8 cellular contexts compared by ENCODE assay signal in genomic region chr6:122869437-122870024, GRCh38.
DNase-seq lines count a peak whose midpoint lies in the region; ATAC-seq and TF ChIP-seq lines count a peak whose summit lies in the region.

No MANE protein-coding gene starts in this region.

- H3K4me3 ChIP-seq in A673 (ENCODE audit: low read depth, low read length, poor library complexity, severe bottlenecking) (no peak overlapping the region), foreskin fibroblast (ENCODE audit: low read depth in 1 of 2, low read length in 2 of 2) (no peak overlapping the region), psoas muscle (no peak overlapping the region)

- H3K27ac ChIP-seq in A673 (ENCODE audit: low read depth, low read length, poor library complexity, severe bottlenecking) (peak overlapping the region; percentile 59), psoas muscle (no peak overlapping the region)

- H3K9me3 ChIP-seq in A673 (ENCODE audit: low read depth, low read length, poor library complexity, severe bottlenecking) (no peaks in the 10 kb centered on the region), psoas muscle (no peaks in the 10 kb centered on the region)

- POLR2A ChIA-PET in A673 (lab: Charles Lee; ENCODE audit: low non-redundant PET): interaction anchor here (1.1 kb wide), 1 partner anchor 353 kb away, joined by 3 read pairs; no protein-coding TSS in a partner anchor

- DNase-seq in A673 (ENCODE audit: low spot score): peak; percentile 91
- DNase-seq in GM13976 (ENCODE audit: low spot score): peak; percentile 52
- DNase-seq in NCI-H1417 (lab: John Stamatoyannopoulos, UW): peak; percentile 59 to 87 (median 65)
- DNase-seq in SK-N-DZ (ENCODE audit: low spot score): peak; percentile 70
- peak; percentile 28 to 42 for DNase-seq in foreskin fibroblast
- DNase-seq in psoas muscle: no peak
- DNase-seq in GOT3 (lab: John Stamatoyannopoulos, UW): no peak

- TF ChIP-seq CTCF in A673 (conservative IDR thresholded peaks at IDR 0.05; ENCODE audit: low read depth, low read length): peak; percentile 87
- TF ChIP-seq CTCF in GM13976 (IDR thresholded peaks at IDR 0.05; ENCODE audit: borderline replicate concordance, control extremely low read depth, extremely low read depth, insufficient read depth, missing control alignments): peak; percentile 51
- TF ChIP-seq CTCF in foreskin fibroblast (IDR thresholded peaks at IDR 0.05; ENCODE audit: low read depth, low read length): peak; percentile 60
- TF ChIP-seq CTCF in psoas muscle (IDR thresholded peaks at IDR 0.05): peak; percentile 77

- CTCF ChIA-PET in A673 (lab: Charles Lee): interaction anchor here (0.5 to 2.1 kb wide), 16 partner anchors 10 to 1929 kb away, joined by 3 to 28 read pairs (median 4); no protein-coding TSS in a partner anchor

- H3K4me1 ChIP-seq in A673 (ENCODE audit: insufficient read depth, low read length, poor library complexity, severe bottlenecking) (peaks cover 54% of the 10 kb centered on the region), psoas muscle (no peaks in the 10 kb centered on the region)

- intact Hi-C loops in A673 (cut with micrococcal nuclease; ENCODE audit: unreplicated experiment) (loop anchor here (1.0 to 10.0 kb wide), 7 partner anchors 127 to 1925 kb away; partner anchors contain the start of gene CLVS2), psoas muscle (cut with DNase I) (loop anchor here (5.0 kb wide), 1 partner anchor 448 kb away; no protein-coding TSS in a partner anchor)

- ATAC-seq in HG02763 (IDR thresholded peaks at IDR 0.05; ENCODE audit: unreplicated experiment) (peak; percentile 85), psoas muscle (peak; percentile 90 to 99 (median 91))

- no peaks in the 10 kb centered on the region for H3K27me3 ChIP-seq in A673 (replicated peaks; ENCODE audit: insufficient read depth, low read depth, low read length, poor library complexity)
- no peaks in the 10 kb centered on the region for H3K27me3 ChIP-seq in psoas muscle (ENCODE audit: insufficient read depth in 3 of 3, low read length in 2 of 3)

- H3K36me3 ChIP-seq in A673 (ENCODE audit: insufficient read depth, low read length, poor library complexity, severe bottlenecking) (no peaks in the 10 kb centered on the region), psoas muscle (ENCODE audit: insufficient read depth in 1 of 2, low read depth in 1 of 2) (no peaks in the 10 kb centered on the region)

- BruUV-seq in A673 (replicated peaks; lab: Mats Ljungman, UMichigan): no TSS peak

- in situ Hi-C loops in GM13976 (cut with MboI; ENCODE audit: low sequenced_read_pairs, unreplicated experiment): loop anchor here (25.0 kb wide), 1 partner anchor 443 kb away; no protein-coding TSS in a partner anchor

Comparison
In these comparisons a context has a peak if more than half of its experiments do, and no peak if none do; other contexts are left out.
1. DNase-seq: peak in A673 (single experiment), GM13976 (single experiment), NCI-H1417 (3 of 3), SK-N-DZ (single experiment) and foreskin fibroblast (2 of 2); none in psoas muscle (0 of 2) and GOT3 (single experiment).
2. Peak in every context shown above with its lines, with median percentiles within 50 percentile points of each other: CTCF ChIP-seq.